Comparison of ENCODE assay signal across 8 cellular contexts in the genomic region with DNA sequence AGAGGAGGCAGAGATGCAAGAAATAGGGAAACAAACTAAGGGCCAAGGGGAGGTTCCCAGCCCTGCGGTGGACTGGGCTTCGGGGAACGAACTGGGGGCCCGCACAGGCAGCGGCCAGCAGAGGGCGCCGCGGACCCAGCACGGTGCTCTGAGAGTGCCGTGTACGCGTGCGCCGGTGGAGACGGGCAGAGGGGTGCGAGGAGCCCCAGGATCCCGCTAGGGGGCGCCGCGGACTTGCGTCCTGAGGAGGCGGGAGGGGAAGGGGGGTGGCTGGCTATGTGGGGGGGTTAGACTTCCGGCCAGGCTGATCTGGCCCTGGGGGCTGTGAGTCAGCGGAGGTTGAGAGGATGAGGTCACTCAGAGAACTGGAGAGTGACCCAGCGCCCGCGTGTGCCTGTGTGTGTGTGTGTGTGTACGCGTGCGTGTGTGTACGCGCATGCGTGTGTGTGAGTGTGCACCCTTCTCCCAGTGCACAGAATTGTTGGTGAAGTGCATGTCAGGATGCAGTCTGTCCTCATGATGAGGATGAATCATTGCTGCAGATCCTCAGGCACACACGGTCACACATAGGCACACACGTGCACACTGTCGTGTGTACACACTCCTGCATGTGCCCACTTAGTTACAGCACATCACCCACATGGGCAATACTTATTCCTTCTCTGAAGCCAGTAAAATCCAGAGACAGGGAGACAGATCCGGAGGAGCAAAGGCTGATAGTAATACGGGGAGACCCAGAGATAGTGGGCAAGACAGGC. TPM values are rescaled to one million over a fixed set of nuclear protein-coding genes. Genes with fewer than 3 reads are reported as not detected.
DNase-seq lines count a peak whose midpoint lies in the region; ATAC-seq and TF ChIP-seq lines count a peak whose summit lies in the region.

No MANE protein-coding gene starts in this region.

- CTCF ChIA-PET in CD8-positive, alpha-beta T cell (lab: Charles Lee): interaction anchor here (0.7 to 6.0 kb wide), 38 partner anchors 7 to 255 kb away, joined by 3 to 100 read pairs (median 4); a partner anchor contains a TSS
- CTCF ChIA-PET in IMR-90 (lab: Yijun Ruan, JAX): interaction anchor here (0.6 to 2.0 kb wide), 9 partner anchors 16 to 274 kb away, joined by 3 to 25 read pairs (median 4); a partner anchor contains a TSS

- H3K9me3 ChIP-seq in CD8-positive, alpha-beta T cell (ENCODE audit: low read length): no peaks in the 10 kb centered on the region
- H3K9me3 ChIP-seq in IMR-90 (ENCODE audit: control insufficient read depth, insufficient read depth, low read length) (no peaks in the 10 kb centered on the region), OCI-LY1 (ENCODE audit: low read length) (no peaks in the 10 kb centered on the region), mucosa of stomach (ENCODE audit: control insufficient read depth, low read length) (no peaks in the 10 kb centered on the region)

- ATAC-seq in CD8-positive, alpha-beta T cell: peak; percentile 91
- ATAC-seq in GM21367 (IDR thresholded peaks at IDR 0.05; ENCODE audit: unreplicated experiment): peak; percentile 51
- ATAC-seq in IMR-90 (ENCODE audit: low read depth): peak; percentile 77

- H4K5ac ChIP-seq in IMR-90 (ENCODE audit: low read depth, low read length): peak overlapping the region; percentile 50

- 0 out of 2 replicates have a peak, but pooled peaks cover under 1% of the 10 kb centered on the region for H4K20me1 ChIP-seq in IMR-90 (ENCODE audit: insufficient read depth, low read length)
- no peaks in the 10 kb centered on the region for H4K20me1 ChIP-seq in OCI-LY1 (ENCODE audit: insufficient read depth, low read length)

- peak overlapping the region; percentile 91 for H2BK5ac ChIP-seq in IMR-90 (ENCODE audit: low read depth, low read length, poor library complexity, severe bottlenecking)

- peak overlapping the region; percentile 87 for H4K91ac ChIP-seq in IMR-90 (ENCODE audit: insufficient read depth, low read depth, low read length)

- TF ChIP-seq RAD21 in IMR-90 (IDR thresholded peaks at IDR 0.05; ENCODE audit: low read length): peak; percentile 94

- H3K14ac ChIP-seq in IMR-90 (replicated peaks; ENCODE audit: low read depth, low read length): peak overlapping the region; percentile 85

- H3K9ac ChIP-seq in IMR-90 (ENCODE audit: low read depth, low read length): peak overlapping the region; percentile 21; the same call in 1 of the 2 replicates
- no peak overlapping the region; the same call in 1 of the 2 replicates for H3K9ac ChIP-seq in OCI-LY1 (ENCODE audit: low read length)
- H3K9ac ChIP-seq in mucosa of stomach (ENCODE audit: low read length): peak overlapping the region; percentile 63

- no peaks in the 10 kb centered on the region for H3K9me2 ChIP-seq in OCI-LY1 (ENCODE audit: low read depth, low read length)

- peaks cover 44% of the 10 kb centered on the region for H3K4me1 Mint-ChIP-seq in CD8-positive, alpha-beta T cell (ENCODE audit: low read depth)

- in situ Hi-C loops in IMR-90 (cut with MboI; ENCODE audit: low sequenced_read_pairs): loop anchor here (5.0 kb wide), 1 partner anchor 38 kb away; no protein-coding TSS in a partner anchor

- no peaks in the 10 kb centered on the region for H3K79me2 ChIP-seq in OCI-LY1 (ENCODE audit: insufficient read depth, low read length)

- 19% methylated on average over 6 of the region's 38 CpGs; no CpG with 5 or more reads in 1 of the 2 experiments for WGBS in IMR-90 (ENCODE audit: extremely low coverage in 2 of 2, insufficient read length in 1 of 2), 2 experiments

- H2AFZ ChIP-seq in IMR-90 (replicated peaks; ENCODE audit: low read length, poor library complexity) (peak overlapping the region; percentile 90), OCI-LY1 (ENCODE audit: low read length) (no peak overlapping the region; the same call in 1 of the 2 replicates)

- peaks cover 20% of the 10 kb centered on the region for H3K27me3 Mint-ChIP-seq in CD8-positive, alpha-beta T cell (ENCODE audit: low read depth)

- peak overlapping the region; percentile 40 for H3K56ac ChIP-seq in IMR-90 (ENCODE audit: extremely low read depth, insufficient read depth, low read length)

- H3K4me3 ChIP-seq in CD8-positive, alpha-beta T cell (ENCODE audit: low read depth, low read length): no peak overlapping the region
- H3K4me3 ChIP-seq in IMR-90 (ENCODE audit: insufficient read depth, low read depth, low read length): no peak overlapping the region
- H3K4me3 ChIP-seq in OCI-LY1 (ENCODE audit: low read depth, low read length, poor library complexity, severe bottlenecking): no peak overlapping the region
- peak overlapping the region; percentile 64 for H3K4me3 ChIP-seq in mucosa of stomach (ENCODE audit: low read length)

- peaks cover 14% of the 10 kb centered on the region for H3K27me3 ChIP-seq in CD8-positive, alpha-beta T cell (ENCODE audit: insufficient read depth, low read length)
- H3K27me3 ChIP-seq in IMR-90 (ENCODE audit: control insufficient read depth, insufficient read depth, low read length) (peaks cover 20% of the 10 kb centered on the region), OCI-LY1 (ENCODE audit: insufficient read depth, low read length) (peaks cover 6% of the 10 kb centered on the region), mucosa of stomach (ENCODE audit: control insufficient read depth, insufficient read depth, low read length) (peaks cover 20% of the 10 kb centered on the region)

- H3K27ac Mint-ChIP-seq in CD8-positive, alpha-beta T cell: no peak overlapping the region

- H3K4ac ChIP-seq in IMR-90 (ENCODE audit: low read depth, low read length): peak overlapping the region; percentile 97

- DNase-seq in CD8-positive, alpha-beta T cell: peak; percentile 74 to 94 (median 87)
- DNase-seq in IMR-90 (peak; percentile 98), activated T-cell treated with anti-CD3 and anti-CD28 coated beads for 1 hour (ENCODE audit: low read depth) (peak; percentile 90), epithelial cell of prostate (ENCODE audit: low read depth, low spot score) (peak; percentile 61)
- DNase-seq in stimulated activated CD8-positive, alpha-beta memory T cell treated with anti-CD3 and anti-CD28 coated beads, Interleukin-4, amount 100 ng/mL, for 24 hours (ENCODE audit: low read depth): peak; percentile 89

- peak overlapping the region; percentile 50; the same call in 2 of the 3 replicates for H2BK15ac ChIP-seq in IMR-90 (ENCODE audit: low read depth, low read length)

- no peaks in the 10 kb centered on the region for H3K36me3 Mint-ChIP-seq in CD8-positive, alpha-beta T cell

- H3K36me3 ChIP-seq in CD8-positive, alpha-beta T cell (ENCODE audit: insufficient read depth, low read length): no peaks in the 10 kb centered on the region
- H3K36me3 ChIP-seq in IMR-90 (ENCODE audit: control insufficient read depth, insufficient read depth, low read length): no peaks in the 10 kb centered on the region
- H3K36me3 ChIP-seq in OCI-LY1 (ENCODE audit: insufficient read depth, low read length): no peaks in the 10 kb centered on the region
- H3K36me3 ChIP-seq in mucosa of stomach (ENCODE audit: control insufficient read depth, insufficient read depth, low read length): no peaks in the 10 kb centered on the region

- intact Hi-C loops in CD8-positive, alpha-beta T cell (cut with DNase I, micrococcal nuclease): loop anchor here (1.0 to 5.0 kb wide), 4 partner anchors 46 to 203 kb away; no protein-coding TSS in a partner anchor
- intact Hi-C loops in IMR-90 (cut with micrococcal nuclease): loop anchor here (1.0 kb wide), 1 partner anchor 18 kb away; no protein-coding TSS in a partner anchor

- POLR2A ChIA-PET in CD8-positive, alpha-beta T cell (lab: Charles Lee): interaction anchor here (1.0 to 1.5 kb wide), 2 partner anchors 29 to 214 kb away, joined by 3 read pairs; no protein-coding TSS in a partner anchor
- POLR2A ChIA-PET in IMR-90 (lab: Charles Lee; ENCODE audit: unreplicated experiment): interaction anchor here (2.8 kb wide), 1 partner anchor 16 kb away, joined by 29 read pairs; a partner anchor contains a TSS

- H2AK9ac ChIP-seq in IMR-90 (replicated peaks; ENCODE audit: low read depth, low read length, poor library complexity): peak overlapping the region; percentile 94

- H3K4me2 ChIP-seq in IMR-90 (ENCODE audit: low read depth, low read length): peak overlapping the region; percentile 37
- peak overlapping the region; percentile 32; the same call in 1 of the 2 replicates for H3K4me2 ChIP-seq in OCI-LY1 (ENCODE audit: low read length)

- TF ChIP-seq POLR2A in IMR-90 (IDR thresholded peaks at IDR 0.05; ENCODE audit: low read depth, low read length): no peak

- H3K4me3 Mint-ChIP-seq in CD8-positive, alpha-beta T cell: peak overlapping the region; percentile 45

- peak overlapping the region; percentile 98 for H2AK5ac ChIP-seq in IMR-90 (ENCODE audit: low read depth, low read length)

- H3K23ac ChIP-seq in IMR-90 (ENCODE audit: low read depth, low read length): peak overlapping the region; percentile 94; the same call in 1 of the 2 replicates

- no TSS peak for BruUV-seq in IMR-90 (replicated peaks; lab: Mats Ljungman, UMichigan)

- H2BK120ac ChIP-seq in IMR-90 (ENCODE audit: low read depth, low read length): peak overlapping the region; percentile 96

- TF ChIP-seq CTCF in CD8-positive, alpha-beta T cell (IDR thresholded peaks at IDR 0.05): peak; percentile 95
- TF ChIP-seq CTCF in IMR-90 (conservative IDR thresholded peaks at IDR 0.05; ENCODE audit: low read depth, low read length) (peak; percentile 99), OCI-LY1 (IDR thresholded peaks at IDR 0.05; ENCODE audit: low read length) (peak; percentile 99)

- peaks cover 44% of the 10 kb centered on the region for H3K4me1 ChIP-seq in CD8-positive, alpha-beta T cell (ENCODE audit: insufficient read depth, low read length)
- H3K4me1 ChIP-seq in IMR-90 (ENCODE audit: control insufficient read depth, insufficient read depth, low read length) (peaks cover 48% of the 10 kb centered on the region), OCI-LY1 (ENCODE audit: insufficient read depth, low read length, severe bottlenecking) (peaks cover 17% of the 10 kb centered on the region), mucosa of stomach (ENCODE audit: control insufficient read depth, insufficient read depth, low read length) (peaks cover 77% of the 10 kb centered on the region)

- peak overlapping the region; percentile 39 for H3K18ac ChIP-seq in IMR-90 (ENCODE audit: low read depth, low read length)

- no peaks in the 10 kb centered on the region for H3K9me3 Mint-ChIP-seq in CD8-positive, alpha-beta T cell

- no peaks in the 10 kb centered on the region for H3F3A ChIP-seq in OCI-LY1 (ENCODE audit: insufficient read depth, low read length)

- H3K9me1 ChIP-seq in IMR-90 (ENCODE audit: insufficient read depth, low read length): peaks cover 22% of the 10 kb centered on the region

- peak overlapping the region; percentile 6 to 78; a peak in 3 of 4 replicates for H4K8ac ChIP-seq in IMR-90 (ENCODE audit: low read depth in 2 of 2, low read length in 2 of 2)

- dilution Hi-C loops in IMR-90 (cut with HindIII; ENCODE audit: low sequenced_read_pairs, unreplicated experiment): no loop called here

- H2BK20ac ChIP-seq in IMR-90 (ENCODE audit: low read depth, low read length): peak overlapping the region; percentile 91

- no peak overlapping the region for H3K27ac ChIP-seq in CD8-positive, alpha-beta T cell (ENCODE audit: low read depth, low read length)
- peak overlapping the region; percentile 69 for H3K27ac ChIP-seq in IMR-90 (ENCODE audit: insufficient read depth, low read length)
- H3K27ac ChIP-seq in OCI-LY1 (ENCODE audit: low read depth, low read length, poor library complexity, severe bottlenecking): no peak overlapping the region
- H3K27ac ChIP-seq in epithelial cell of prostate: peak overlapping the region; percentile 86

- H3K79me1 ChIP-seq in IMR-90 (ENCODE audit: low read depth in 1 of 2, low read length in 2 of 2): peaks cover 0 to 28% of the 10 kb centered on the region in 2 experiments; a peak in 2 of 4 replicates

RNA-seq across cellular contexts. Expression of a gene that starts 17.0 kb away (rescaled TPM):
- not detected for total RNA-seq in CD8-positive, alpha-beta T cell
- total RNA-seq in IMR-90 (2012; rRNA removed): 40.1 and 46.1 TPM in 2 replicates
- 25.3 and 26.7 TPM in 2 replicates for polyA plus RNA-seq in IMR-90 (2012; rRNA removed)
- 12.6 and 13.2 TPM in 2 replicates for polyA plus RNA-seq in IMR-90 (2012; cell fraction: cytosol; rRNA removed)
- polyA plus RNA-seq in IMR-90 (2012; cell fraction: nucleus; rRNA removed; ENCODE audit: low replicate concordance): 30.6 and 35.9 TPM in 2 replicates

RNA-seq across cellular contexts. Expression of a gene that starts 18.3 kb away (rescaled TPM):
- not detected for total RNA-seq in CD8-positive, alpha-beta T cell
- not detected in 2 replicates for total RNA-seq in IMR-90 (2012; rRNA removed)
- polyA plus RNA-seq in IMR-90 (2012; rRNA removed): 0.07 TPM in 1 of 2 replicates, not detected in the other
- polyA plus RNA-seq in IMR-90 (2012; cell fraction: cytosol; rRNA removed): 0.04 and 0.11 TPM in 2 replicates
- polyA plus RNA-seq in IMR-90 (2012; cell fraction: nucleus; rRNA removed; ENCODE audit: low replicate concordance): 0.05 TPM in 2 replicates

RNA-seq across cellular contexts. Expression of a gene that starts 41.0 kb away (rescaled TPM):
- under 1 TPM; 0.24 to 0.39 TPM for total RNA-seq in CD8-positive, alpha-beta T cell
- total RNA-seq in IMR-90 (2012; rRNA removed): not detected in 2 replicates
- polyA plus RNA-seq in IMR-90 (2012; rRNA removed): not detected in 2 replicates
- polyA plus RNA-seq in IMR-90 (2012; cell fraction: cytosol; rRNA removed): 0.35 TPM in 1 of 2 replicates, not detected in the other
- 0.20 and 0.21 TPM in 2 replicates for polyA plus RNA-seq in IMR-90 (2012; cell fraction: nucleus; rRNA removed; ENCODE audit: low replicate concordance)

RNA-seq across cellular contexts. Expression of a gene that starts 45.2 kb away (rescaled TPM):
- 1 to 10 TPM; 4.6 to 5.4 TPM for total RNA-seq in CD8-positive, alpha-beta T cell
- 6.1 and 6.3 TPM in 2 replicates for total RNA-seq in IMR-90 (2012; rRNA removed)
- 12.2 and 15.7 TPM in 2 replicates for polyA plus RNA-seq in IMR-90 (2012; rRNA removed)
- 12.2 and 23.5 TPM in 2 replicates for polyA plus RNA-seq in IMR-90 (2012; cell fraction: cytosol; rRNA removed)
- 6.7 and 8.7 TPM in 2 replicates for polyA plus RNA-seq in IMR-90 (2012; cell fraction: nucleus; rRNA removed; ENCODE audit: low replicate concordance)

RNA-seq across cellular contexts. Expression of a gene that starts 58.9 kb away (rescaled TPM):
- total RNA-seq in CD8-positive, alpha-beta T cell: 10 to 100 TPM; 46.4 to 46.7 TPM
- total RNA-seq in IMR-90 (2012; rRNA removed): 30.8 and 41.8 TPM in 2 replicates
- 26.6 and 32.6 TPM in 2 replicates for polyA plus RNA-seq in IMR-90 (2012; rRNA removed)
- 13.1 and 14.7 TPM in 2 replicates for polyA plus RNA-seq in IMR-90 (2012; cell fraction: cytosol; rRNA removed)
- polyA plus RNA-seq in IMR-90 (2012; cell fraction: nucleus; rRNA removed; ENCODE audit: low replicate concordance): 16.3 and 33.1 TPM in 2 replicates

Comparison
In these comparisons a context has a peak if more than half of its experiments do, and no peak if none do; other contexts are left out.
1. H3K27ac ChIP-seq: peak in IMR-90 (single experiment) and epithelial cell of prostate (single experiment); none in CD8-positive, alpha-beta T cell (single experiment) and OCI-LY1 (single experiment).
2. RNA of a gene that starts 17.0 kb away (total RNA-seq): 40.1 to 46.1 TPM in IMR-90; not detected in CD8-positive, alpha-beta T cell; every median in the first group is over 10 times any median in the second.
3. Peak in every context shown above with its lines, with median percentiles within 50 percentile points of each other: ATAC-seq, DNase-seq and CTCF ChIP-seq.